10 cellular contexts compared by ENCODE assay signal in the genomic region with DNA sequence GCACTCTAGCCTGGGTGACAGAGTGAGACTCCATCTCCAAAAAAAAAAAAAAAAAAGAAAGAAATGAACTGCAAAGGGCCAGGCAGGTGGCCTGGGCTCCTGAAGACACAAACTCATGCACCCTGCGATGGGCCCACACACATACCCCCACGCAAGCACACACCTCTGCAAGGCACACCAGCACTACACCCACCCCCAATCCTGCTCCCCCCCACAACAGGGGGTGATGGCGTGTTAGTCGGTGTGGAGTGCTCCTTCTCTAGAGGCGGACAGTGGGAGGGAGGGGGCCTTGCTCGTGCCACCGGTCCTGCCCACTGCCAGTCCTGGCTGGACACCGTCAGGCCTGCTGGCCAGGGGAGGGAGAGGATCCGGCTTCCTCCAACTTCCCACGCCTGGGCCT. TPM values are rescaled to one million over a fixed set of nuclear protein-coding genes. Genes with fewer than 3 reads are reported as not detected.
"Had no signal": no experiment of that assay in that cellular context is flagged by ENCODE, and none has a peak within 500 bp of the region (broad histone marks: within the 10 kb centered on the region; RNA-seq: fewer than 3 reads in every experiment).

No MANE protein-coding gene starts in this region.

- H3K4me1 ChIP-seq: HAP-1 had no signal

- H2AFZ ChIP-seq: GM23338 had no signal

- DNase-seq: KBM-7 had no signal

- ATAC-seq: GM23338, HCT116, HepG2 had no signal

- H3K36me3 ChIP-seq: HAP-1 had no signal

- FAIRE-seq: H1, H54, HepG2 had no signal

- H3K27ac ChIP-seq: HL-60 had no signal

- H3K9me3 ChIP-seq: HAP-1 had no signal

- H3K4me3 ChIP-seq: GM23338, HAP-1 had no signal

- H3K4me2 ChIP-seq: GM23338 had no signal

RNA-seq across cellular contexts. Expression of a gene that starts 1.6 kb away (rescaled TPM):
- total RNA-seq: HT1080 had no signal
- polyA plus RNA-seq: HepG2, IgD-negative memory B cell had no signal

RNA-seq across cellular contexts. Expression of a gene that starts 54.0 kb away (rescaled TPM):
- polyA plus RNA-seq: IgD-negative memory B cell had no signal
